Comparison of ENCODE assay signal across 17 cellular contexts in the genomic region with DNA sequence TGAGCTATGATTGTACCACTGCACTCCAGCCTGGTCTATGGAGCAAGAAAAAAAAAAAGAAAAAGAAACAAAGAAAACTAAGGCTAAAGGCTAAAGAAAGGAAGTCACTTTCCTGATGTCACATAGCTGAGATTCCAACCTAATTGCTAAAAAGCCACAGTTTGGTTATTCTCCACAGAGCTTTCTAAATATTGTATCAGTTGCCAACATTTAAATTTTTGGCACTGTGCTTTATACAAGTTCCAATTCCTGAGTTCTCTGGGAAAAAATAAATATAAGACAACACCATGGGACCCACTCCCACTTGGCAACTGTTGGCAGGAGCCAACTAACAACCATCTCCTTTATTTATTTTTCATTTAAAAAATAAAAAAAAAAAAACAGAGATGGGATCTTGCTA. TPM values are rescaled to one million over a fixed set of nuclear protein-coding genes. Genes with fewer than 3 reads are reported as not detected.
DNase-seq lines count a peak whose midpoint lies in the region; ATAC-seq, FAIRE-seq and TF ChIP-seq lines count a peak whose summit lies in the region.
"Had no signal": no experiment of that assay in that cellular context is flagged by ENCODE, and none has a peak within 500 bp of the region (broad histone marks: within the 10 kb centered on the region; RNA-seq: fewer than 3 reads in every experiment).

No MANE protein-coding gene starts in this region.

- intact Hi-C loops in CD8-positive, alpha-beta T cell (cut with DNase I, micrococcal nuclease), result no loop called here
- intact Hi-C loops in left colon (cut with DNase I, micrococcal nuclease), result no loop called here

- ATAC-seq in CD8-positive, alpha-beta T cell, result no peak
- no peak for ATAC-seq in HG02642 (IDR thresholded peaks at IDR 0.05; ENCODE audit: poor library complexity, unreplicated experiment)
- no peak for ATAC-seq in left colon
- no peak for ATAC-seq in HG02759 (IDR thresholded peaks at IDR 0.05; ENCODE audit: unreplicated experiment)
- ATAC-seq: activated T-helper 17 cell treated with anti-CD3 and anti-CD28 coated beads, Interleukin-2, amount 50 U/mL, for 72 hours; GM12878 had no signal

- H3K36me3 ChIP-seq in CD8-positive, alpha-beta T cell (ENCODE audit: insufficient read depth, low read length), result no peaks in the 10 kb centered on the region
- H3K36me3 ChIP-seq: right atrium auricular region, SJCRH30 had no signal

- DNase-seq in CD8-positive, alpha-beta T cell, result no peak
- DNase-seq in RCC 7860 (ENCODE audit: low spot score) (peak; percentile 33), fibroblast of mammary gland (ENCODE audit: low read depth) (peak; percentile 71), skeletal muscle cell (ENCODE audit: low read depth) (peak; percentile 13), left colon (no peak), NCI-H1092 (lab: John Stamatoyannopoulos, UW) (no peak)
- DNase-seq: activated CD4-positive, alpha-beta T cell treated with anti-CD3 and anti-CD28 coated beads, Interleukin-2, amount 10 ng/mL, durations not matched to agents 24 days and 14 days; cerebellar nuclear complex; NCI-H1436 treated with DMSO at 0.1 percent for 48 hours; NCI-H748 treated with DMSO at 0.1 percent for 48 hours; SJCRH30 had no signal

- H3K9me3 ChIP-seq in CD8-positive, alpha-beta T cell (ENCODE audit: low read length), result no peaks in the 10 kb centered on the region
- H3K9me3 ChIP-seq: right atrium auricular region, SJCRH30 had no signal

- POLR2A ChIA-PET in CD8-positive, alpha-beta T cell (lab: Charles Lee), result interaction anchor here (8.7 kb wide), 1 partner anchor 13 kb away, joined by 50 read pairs; the partner anchor contains the start of gene LYPD3

- no peaks in the 10 kb centered on the region for H3K27me3 ChIP-seq in CD8-positive, alpha-beta T cell (ENCODE audit: insufficient read depth, low read length)
- H3K27me3 ChIP-seq: right atrium auricular region, SJCRH30 had no signal

- FAIRE-seq in RCC 7860 (lab: Jason Lieb, UNC), result no peak
- FAIRE-seq: GM12878 had no signal

- no peak for TF ChIP-seq CTCF in CD8-positive, alpha-beta T cell (IDR thresholded peaks at IDR 0.05)
- TF ChIP-seq CTCF in fibroblast of mammary gland (conservative IDR thresholded peaks at IDR 0.05; ENCODE audit: control insufficient read depth, insufficient read depth, low read depth, low read length), result no peak

- CTCF ChIA-PET in CD8-positive, alpha-beta T cell (lab: Charles Lee), result interaction anchor here (1.0 kb wide), 1 partner anchor 29 kb away, joined by 4 read pairs; no protein-coding TSS in a partner anchor

- H3K27me3 Mint-ChIP-seq in CD8-positive, alpha-beta T cell (ENCODE audit: low read depth), result no peaks in the 10 kb centered on the region
- H3K27me3 Mint-ChIP-seq: activated CD4-positive, alpha-beta T cell treated with anti-CD3 and anti-CD28 coated beads, Interleukin-2, amount 10 ng/mL, durations not matched to agents 24 days and 14 days; activated T-helper 17 cell treated with anti-CD3 and anti-CD28 coated beads, Interleukin-2, amount 50 U/mL, for 72 hours had no signal

- peaks cover 24% of the 10 kb centered on the region for H3K36me3 Mint-ChIP-seq in CD8-positive, alpha-beta T cell

- H3K4me3 ChIP-seq in CD8-positive, alpha-beta T cell (ENCODE audit: low read depth, low read length), result no peak overlapping the region
- H3K4me3 ChIP-seq in fibroblast of mammary gland (ENCODE audit: control insufficient read depth, low read depth, low read length) (no peak overlapping the region), skeletal muscle cell (ENCODE audit: low read depth, low read length) (no peak overlapping the region)
- H3K4me3 ChIP-seq: GM12878, right atrium auricular region, SJCRH30 had no signal

- H3K4me3 Mint-ChIP-seq in CD8-positive, alpha-beta T cell, result no peak overlapping the region

- H3K4me1 Mint-ChIP-seq in CD8-positive, alpha-beta T cell (ENCODE audit: low read depth), result peaks cover 32% of the 10 kb centered on the region

- no peak overlapping the region for H3K27ac ChIP-seq in CD8-positive, alpha-beta T cell (ENCODE audit: low read depth, low read length)
- H3K27ac ChIP-seq: SJCRH30 had no signal

- H3K4me1 ChIP-seq in CD8-positive, alpha-beta T cell (ENCODE audit: insufficient read depth, low read length), result peaks cover 33% of the 10 kb centered on the region
- H3K4me1 ChIP-seq: SJCRH30 had no signal

- H3K9me3 Mint-ChIP-seq in CD8-positive, alpha-beta T cell, result no peaks in the 10 kb centered on the region
- H3K9me3 Mint-ChIP-seq: activated CD4-positive, alpha-beta T cell treated with anti-CD3 and anti-CD28 coated beads, Interleukin-2, amount 10 ng/mL, durations not matched to agents 24 days and 14 days had no signal

- peak overlapping the region; percentile 97 for H3K27ac Mint-ChIP-seq in CD8-positive, alpha-beta T cell

RNA-seq across cellular contexts. Expression of gene LYPD3, which starts 11.2 kb away (rescaled TPM):
- 10 to 100 TPM; 70.0 to 72.3 TPM for total RNA-seq in CD8-positive, alpha-beta T cell
- under 1 TPM; 0.21 to 0.56 TPM for total RNA-seq in left colon
- total RNA-seq: glomerular endothelial cell, SJCRH30 had no signal

RNA-seq across cellular contexts. Expression of gene PHLDB3, which starts 27.9 kb away (rescaled TPM):
- total RNA-seq in CD8-positive, alpha-beta T cell, result 100 to 1,000 TPM; 149 to 166 TPM
- 10 to 100 TPM in 1 of 2 donors, 1 to 10 TPM in 1; 9.7 to 11.6 TPM for total RNA-seq in left colon

RNA-seq across cellular contexts. Expression of gene ETHE1, which starts 50.4 kb away (rescaled TPM):
- total RNA-seq in CD8-positive, alpha-beta T cell, result 10 to 100 TPM; 17.2 to 17.6 TPM
- total RNA-seq in left colon, result 100 to 1,000 TPM; 480 to 631 TPM

RNA-seq across cellular contexts. Expression of gene ZNF575, which starts 56.4 kb away (rescaled TPM):
- 1 to 10 TPM; 2.4 to 3.4 TPM for total RNA-seq in CD8-positive, alpha-beta T cell
- 1 to 10 TPM; 6.5 to 7.7 TPM for total RNA-seq in left colon
- total RNA-seq: glomerular endothelial cell, SJCRH30 had no signal

Comparison
In these comparisons a context has a peak if more than half of its experiments do, and no peak if none do; other contexts are left out.
1. DNase-seq: peak in RCC 7860 (single experiment), fibroblast of mammary gland (single experiment) and skeletal muscle cell (single experiment); none in CD8-positive, alpha-beta T cell (0 of 7), left colon (0 of 2) and NCI-H1092 (single experiment).
2. RNA of gene LYPD3, which starts 11.2 kb away (total RNA-seq): 70.0 to 72.3 TPM in CD8-positive, alpha-beta T cell; 0.21 to 0.56 TPM in left colon; every median in the first group is over 10 times any median in the second.
3. RNA of gene PHLDB3, which starts 27.9 kb away (total RNA-seq): 149 to 166 TPM in CD8-positive, alpha-beta T cell; 9.7 to 11.6 TPM in left colon; every median in the first group is over 10 times any median in the second.
4. RNA of gene ETHE1, which starts 50.4 kb away (total RNA-seq): 480 to 631 TPM in left colon; 17.2 to 17.6 TPM in CD8-positive, alpha-beta T cell; every median in the first group is over 10 times any median in the second.